ENCODE assay signal across 12 cellular contexts in the genomic region with DNA sequence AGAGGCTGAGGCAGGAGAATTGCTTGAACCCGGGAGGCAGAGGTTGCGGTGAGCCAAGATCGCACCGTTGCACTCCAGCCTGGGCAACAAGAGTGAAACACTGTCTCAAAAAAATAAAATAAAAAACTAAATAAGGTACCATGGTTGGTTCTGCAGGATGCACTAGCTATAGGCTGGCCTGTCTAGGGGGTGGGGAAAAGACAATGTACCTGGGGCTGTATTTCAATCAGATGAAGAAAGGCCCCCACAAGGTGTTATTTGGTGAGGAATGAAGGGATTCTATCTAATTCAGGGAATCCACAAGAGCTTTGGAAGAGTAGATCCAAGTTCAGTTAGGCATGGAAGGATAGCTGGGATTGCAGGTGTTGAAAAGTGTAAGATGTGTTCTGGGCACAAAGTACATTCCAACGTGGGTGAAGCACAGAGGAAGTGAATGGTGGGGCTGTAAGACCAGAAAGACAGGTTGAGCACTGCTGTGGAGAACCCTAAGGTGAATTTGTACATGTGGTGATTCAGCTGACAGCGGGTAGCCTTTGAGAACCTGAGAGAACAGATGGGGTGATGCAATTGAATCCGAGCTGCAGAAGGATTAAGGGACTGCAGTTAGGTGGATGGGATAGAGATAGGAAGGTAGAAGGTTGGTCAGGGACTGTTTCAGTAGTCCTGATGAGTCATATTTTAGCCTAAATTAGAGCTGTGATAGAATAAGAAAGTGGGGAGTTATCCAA.
A peak's percentile ranks its signal among the peaks of the same experiment; 100 is the strongest.
DNase-seq lines count a peak whose midpoint lies in the region; FAIRE-seq and TF ChIP-seq lines count a peak whose summit lies in the region.
"Had no signal": no experiment of that assay in that cellular context is flagged by ENCODE, and none has a peak within 500 bp of the region (broad histone marks: within the 10 kb centered on the region; RNA-seq: fewer than 3 reads in every experiment).

No MANE protein-coding gene starts in this region.

- H3K14ac ChIP-seq in H1 (ENCODE audit: insufficient read length): no peak overlapping the region

- no peak for TF ChIP-seq CTCF in H1 (IDR thresholded peaks at IDR 0.05; ENCODE audit: control extremely low read depth in 1 of 3, insufficient read depth in 1 of 3, low read depth in 1 of 3, low read length in 3 of 3)
- no peak for TF ChIP-seq CTCF in nephron progenitor cell (IDR thresholded peaks at IDR 0.05)

- TF ChIP-seq RAD21 in H1 (IDR thresholded peaks at IDR 0.05 in 1 of 2, conservative IDR thresholded peaks at IDR 0.05 in 1 of 2; ENCODE audit: low read depth in 2 of 2, low read length in 2 of 2): no peak

- H4K20me1 ChIP-seq in H1 (replicated peaks in 1 of 2; ENCODE audit: control insufficient read depth in 1 of 2, insufficient read depth in 2 of 2, low read length in 2 of 2): no peaks in the 10 kb centered on the region

- POLR2A ChIA-PET in H1 (lab: Charles Lee; ENCODE audit: partially characterized antibody): interaction anchor here (0.9 to 1.0 kb wide), 2 partner anchors 11 to 31 kb away, joined by 3 to 5 read pairs; no protein-coding TSS in a partner anchor

- no peak overlapping the region for H2BK5ac ChIP-seq in H1 (ENCODE audit: low read depth, low read length)

- DNase-seq in DMS53 treated with DMSO at 0.1 percent for 48 hours (lab: John Stamatoyannopoulos, UW; ENCODE audit: unreplicated experiment): peak; percentile 82
- DNase-seq in NCI-H226: peak; percentile 63
- no peak for DNase-seq in H1 (ENCODE audit: low read depth in 1 of 2, low spot score in 2 of 2)
- DNase-seq in nephron progenitor cell: no peak
- no peak for DNase-seq in inferior parietal cortex (ENCODE audit: extremely low spot score)
- DNase-seq in NK-92 (lab: John Stamatoyannopoulos, UW; ENCODE audit: unreplicated experiment): no peak
- DNase-seq in COLO668 (lab: John Stamatoyannopoulos, UW; ENCODE audit: unreplicated experiment): no peak
- DNase-seq in activated CD4-positive, CD25-positive, alpha-beta regulatory T cell (lab: John Stamatoyannopoulos, UW): no peak
- DNase-seq: activated CD4-positive, alpha-beta T cell treated with anti-CD3 and anti-CD28 coated beads for 48 hours; heart right ventricle; nucleus accumbens had no signal

- peak overlapping the region; percentile 9 for H3K27ac Mint-ChIP-seq in nephron progenitor cell

- no peaks in the 10 kb centered on the region for H3K9me3 ChIP-seq in H1 (ENCODE audit: insufficient read depth in 2 of 2, low read depth in 1 of 2, low read length in 1 of 2)
- H3K9me3 ChIP-seq: heart right ventricle, vagina had no signal

- H2BK15ac ChIP-seq in H1 (ENCODE audit: low read length): no peak overlapping the region; the same call in 1 of the 2 replicates

- no peaks in the 10 kb centered on the region for H3K9me3 Mint-ChIP-seq in nephron progenitor cell

- peak overlapping the region; percentile 16; the same call in 1 of the 2 replicates for H2AK5ac ChIP-seq in H1 (ENCODE audit: low read depth, low read length)

- peak overlapping the region; percentile 5 to 30; a peak in 2 of 4 replicates for H3K4me2 ChIP-seq in H1 (ENCODE audit: insufficient read depth in 1 of 2, low read depth in 2 of 2, low read length in 2 of 2)

- 67% methylated on average over 7 of the region's 7 CpGs; no CpG with 5 or more reads in 1 of the 2 experiments for WGBS in H1 (ENCODE audit: extremely low coverage in 1 of 2, insufficient coverage in 1 of 2, insufficient read length in 1 of 2, insufficient replicate concordance in 2 of 2, low coverage in 1 of 2, low lambda C conversion rate in 2 of 2, missing lambda C conversion rate in 1 of 2), 2 experiments

- no peak overlapping the region for H3K4ac ChIP-seq in H1 (replicated peaks; ENCODE audit: insufficient read length, low read depth, low read length)

- H3K4me3 ChIP-seq in H1 (ENCODE audit: extremely low read depth in 1 of 4, insufficient read depth in 2 of 4, low read depth in 3 of 4, low read length in 4 of 4): no peak overlapping the region
- H3K4me3 ChIP-seq: heart right ventricle, vagina had no signal

- H4K91ac ChIP-seq in H1 (replicated peaks; ENCODE audit: insufficient read length, low read length): no peak overlapping the region

- CTCF ChIA-PET in H1 (lab: Charles Lee; ENCODE audit: partially characterized antibody): interaction anchor here (0.8 to 2.1 kb wide), 9 partner anchors 8 to 170 kb away, joined by 3 to 7 read pairs (median 4); no protein-coding TSS in a partner anchor

- H2AFZ ChIP-seq in H1 (ENCODE audit: low read length): no peak overlapping the region

- no peaks in the 10 kb centered on the region for H3K79me2 ChIP-seq in H1 (ENCODE audit: control insufficient read depth in 1 of 2, insufficient read depth in 2 of 2, low read length in 2 of 2)

- H3K4me1 Mint-ChIP-seq in nephron progenitor cell: no peaks in the 10 kb centered on the region

- no peak overlapping the region for H3K18ac ChIP-seq in H1 (ENCODE audit: extremely low read depth, low read length)

- no peaks in the 10 kb centered on the region for H3K79me1 ChIP-seq in H1 (ENCODE audit: low read depth, low read length)

- H3K23ac ChIP-seq in H1 (ENCODE audit: insufficient read length): no peak overlapping the region

- peaks cover 0 to 12% (median 8%) of the 10 kb centered on the region in 4 experiments; a peak in 4 of 7 replicates for H3K4me1 ChIP-seq in H1 (replicated peaks in 1 of 4; ENCODE audit: control insufficient read depth in 3 of 4, insufficient read depth in 4 of 4, low read length in 3 of 4)

- H3K9ac ChIP-seq in H1 (replicated peaks in 1 of 4; ENCODE audit: extremely low read depth in 1 of 4, low read depth in 3 of 4, low read length in 3 of 4): no peak overlapping the region

- no peaks in the 10 kb centered on the region for H3K23me2 ChIP-seq in H1 (ENCODE audit: low read depth, low read length)

- no peak overlapping the region for H3K56ac ChIP-seq in H1 (replicated peaks; ENCODE audit: insufficient read length, low read depth, low read length)

- H3K36me3 Mint-ChIP-seq in nephron progenitor cell (ENCODE audit: low read depth): peaks cover 28% of the 10 kb centered on the region

- no peak for TF ChIP-seq EP300 in H1 (IDR thresholded peaks at IDR 0.05; ENCODE audit: borderline replicate concordance in 1 of 2, low read depth in 2 of 2, low read length in 2 of 2)

- peaks cover 5% of the 10 kb centered on the region for H3K27me3 Mint-ChIP-seq in nephron progenitor cell (ENCODE audit: low read depth, poor library complexity)

- H4K5ac ChIP-seq in H1 (ENCODE audit: insufficient read length, low read depth, low read length): no peak overlapping the region

- H2BK120ac ChIP-seq in H1 (replicated peaks; ENCODE audit: low read depth, low read length): no peak overlapping the region

- no peak overlapping the region for H3K27ac ChIP-seq in H1 (ENCODE audit: low read depth, low read length)
- H3K27ac ChIP-seq: vagina had no signal

- H2BK20ac ChIP-seq in H1 (ENCODE audit: low read length): no peak overlapping the region

- H3K27me3 ChIP-seq in H1 (replicated peaks in 1 of 4; ENCODE audit: control insufficient read depth in 3 of 4, extremely low read depth in 1 of 4, insufficient read depth in 3 of 4, low read length in 3 of 4): no peaks in the 10 kb centered on the region
- H3K27me3 ChIP-seq: heart right ventricle, vagina had no signal

- no peak for TF ChIP-seq POLR2A in H1 (IDR thresholded peaks at IDR 0.05; ENCODE audit: control extremely low read depth in 1 of 2, low read depth in 2 of 2, low read length in 2 of 2)

- no peak overlapping the region for H3K4me3 Mint-ChIP-seq in nephron progenitor cell

- H2BK12ac ChIP-seq in H1 (ENCODE audit: low read depth, low read length): peak overlapping the region; percentile 82; the same call in 1 of the 2 replicates

- no peaks in the 10 kb centered on the region; a peak in 2 of 8 replicates for H3K36me3 ChIP-seq in H1 (ENCODE audit: control insufficient read depth in 2 of 4, insufficient read depth in 4 of 4, low read length in 3 of 4)

- H4K8ac ChIP-seq in H1 (ENCODE audit: extremely low read depth, insufficient read depth, low read length): no peak overlapping the region

- FAIRE-seq in H1 (lab: Jason Lieb, UNC): no peak

TF ChIP-seq in H1, 55 proteins besides CTCF, POLR2A, EP300 and RAD21 (continues in another document):
- no peak for TF ChIP-seq CREB1 (IDR thresholded peaks at IDR 0.05)
- peak; percentile 35; the same call in 1 of the 2 replicates for TF ChIP-seq TEAD4 (IDR thresholded peaks at IDR 0.05; ENCODE audit: low read depth, low read length)
- TF ChIP-seq, protein P1, sequence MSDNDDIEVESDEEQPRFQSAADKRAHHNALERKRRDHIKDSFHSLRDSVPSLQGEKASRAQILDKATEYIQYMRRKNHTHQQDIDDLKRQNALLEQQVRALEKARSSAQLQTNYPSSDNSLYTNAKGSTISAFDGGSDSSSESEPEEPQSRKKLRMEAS (IDR thresholded peaks at IDR 0.05): no peak
- TF ChIP-seq CEBPB (IDR thresholded peaks at IDR 0.05; ENCODE audit: low read depth, low read length): peak; percentile 88
- no peak for TF ChIP-seq CHD2 (IDR thresholded peaks at IDR 0.05; ENCODE audit: low read length)

Comparison
In these comparisons a context has a peak if more than half of its experiments do, and no peak if none do; other contexts are left out.
1. DNase-seq: peak in DMS53 treated with DMSO at 0.1 percent for 48 hours (single experiment) and NCI-H226 (single experiment); none in H1 (0 of 2), nephron progenitor cell (single experiment), inferior parietal cortex (single experiment), NK-92 (single experiment), COLO668 (single experiment) and activated CD4-positive, CD25-positive, alpha-beta regulatory T cell (0 of 4).